ENCODE assay signal across 34 cellular contexts in the genomic region with DNA sequence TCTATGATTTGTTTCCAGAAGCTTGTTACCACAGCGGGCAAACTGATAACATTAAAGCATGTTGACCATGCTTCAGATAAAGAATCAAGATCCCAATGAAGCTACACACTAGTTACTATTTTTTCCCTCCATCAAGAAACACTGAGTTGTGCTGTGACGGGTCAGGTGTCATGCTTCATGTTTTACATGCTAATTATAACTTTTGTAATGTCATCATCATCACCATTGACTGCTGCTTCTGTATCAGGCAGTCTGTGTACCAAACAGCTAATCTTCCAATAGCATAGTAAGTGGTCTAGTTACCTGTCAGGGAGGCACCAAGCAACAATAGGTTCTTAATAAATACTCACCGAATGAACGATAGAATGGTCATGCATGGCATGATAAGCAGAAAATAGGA.
"Had no signal": no experiment of that assay in that cellular context is flagged by ENCODE, and none has a peak within 500 bp of the region (broad histone marks: within the 10 kb centered on the region; RNA-seq: fewer than 3 reads in every experiment).

No MANE protein-coding gene starts in this region.

- H3K9me3 ChIP-seq: ascending aorta, Peyer's patch had no signal

- H3K27me3 Mint-ChIP-seq: activated B cell treated with CpG ODN at 0.5 μM for 24 hours had no signal

- H3K27ac ChIP-seq: ascending aorta, cardiac muscle cell, Peyer's patch, VCaP had no signal

- H3K36me3 Mint-ChIP-seq: activated naive CD8-positive, alpha-beta T cell treated with anti-CD3 and anti-CD28 coated beads for 36 hours had no signal

- H3K4me1 Mint-ChIP-seq: activated B cell treated with CpG ODN at 0.5 μM for 24 hours; activated naive CD8-positive, alpha-beta T cell treated with anti-CD3 and anti-CD28 coated beads for 36 hours; activated T-helper 17 cell treated with anti-CD3 and anti-CD28 coated beads, Interleukin-2, amount 50 U/mL, for 72 hours; central memory CD8-positive, alpha-beta T cell had no signal

- ATAC-seq: activated CD8-positive, alpha-beta T cell treated with anti-CD3 and anti-CD28 coated beads for 36 hours; activated T-cell treated with anti-CD3 and anti-CD28 coated beads, Interleukin-2, amount 50 U/mL, for 72 hours; PC-3 had no signal

- H3K36me3 ChIP-seq: ascending aorta, cardiac muscle cell, Peyer's patch had no signal

- H3K4me3 ChIP-seq: ascending aorta, cardiac muscle cell, K562, Peyer's patch had no signal

- H3K9me3 Mint-ChIP-seq: activated B cell treated with CpG ODN at 0.5 μM for 24 hours; activated CD8-positive, alpha-beta T cell treated with anti-CD3 and anti-CD28 coated beads for 36 hours; activated naive CD8-positive, alpha-beta T cell treated with anti-CD3 and anti-CD28 coated beads for 36 hours; activated T-cell treated with anti-CD3 and anti-CD28 coated beads, Interleukin-2, amount 50 U/mL, for 72 hours; activated T-helper 17 cell treated with anti-CD3 and anti-CD28 coated beads, Interleukin-2, amount 50 U/mL, for 72 hours; central memory CD8-positive, alpha-beta T cell had no signal

- H3K27ac Mint-ChIP-seq: activated B cell treated with CpG ODN at 0.5 μM for 24 hours; activated CD8-positive, alpha-beta T cell treated with anti-CD3 and anti-CD28 coated beads for 36 hours; activated naive CD8-positive, alpha-beta T cell treated with anti-CD3 and anti-CD28 coated beads for 36 hours; activated T-cell treated with anti-CD3 and anti-CD28 coated beads, Interleukin-2, amount 50 U/mL, for 72 hours; activated T-helper 17 cell treated with anti-CD3 and anti-CD28 coated beads, Interleukin-2, amount 50 U/mL, for 72 hours had no signal

- DNase-seq: activated B cell treated with CpG ODN at 0.5 μM for 24 hours; activated CD4-positive, alpha-beta T cell treated with anti-CD3 and anti-CD28 coated beads for 1 hour; activated CD4-positive, alpha-beta T cell treated with anti-CD3 and anti-CD28 coated beads for 48 hours; activated CD8-positive, alpha-beta T cell treated with anti-CD3 and anti-CD28 coated beads for 36 hours; activated effector memory CD4-positive, alpha-beta T cell treated with anti-CD3 and anti-CD28 coated beads, Interleukin-2, amount 50 U/mL, for 16 hours; activated naive CD4-positive, alpha-beta T cell; activated naive CD4-positive, alpha-beta T cell treated with anti-CD3 and anti-CD28 coated beads, Interleukin-2, amount 50 U/mL, for 16 hours; activated naive CD8-positive, alpha-beta T cell treated with anti-CD3 and anti-CD28 coated beads for 36 hours; activated T-cell treated with anti-CD3 and anti-CD28 coated beads, Interleukin-2, amount 50 U/mL, for 1 hour; activated T-cell treated with anti-CD3 and anti-CD28 coated beads, Interleukin-2, amount 50 U/mL, for 72 hours; amniotic stem cell; NCI-H1092 treated with DMSO at 0.1 percent for 48 hours; NCI-H1436; NCI-H187; NCI-H2081; NCI-H226; NCI-H446 treated with DMSO at 0.1 percent for 48 hours; NCI-H524; NCI-H69; NCI-H82; NK-92 treated with Interleukin-12 subunit alpha and Interleukin-12 subunit beta, amount 100 ng/mL, for 24 hours; PC-3; RPMI8226; SW 1271; T-helper 1 cell; T-helper 2 cell; T-helper 9 cell had no signal

- H3K27me3 ChIP-seq: ascending aorta, cardiac muscle cell, Peyer's patch had no signal

- H3K4me3 Mint-ChIP-seq: activated B cell treated with CpG ODN at 0.5 μM for 24 hours; activated CD8-positive, alpha-beta T cell treated with anti-CD3 and anti-CD28 coated beads for 36 hours; activated naive CD8-positive, alpha-beta T cell treated with anti-CD3 and anti-CD28 coated beads for 36 hours; activated T-cell treated with anti-CD3 and anti-CD28 coated beads, Interleukin-2, amount 50 U/mL, for 72 hours; activated T-helper 17 cell treated with anti-CD3 and anti-CD28 coated beads, Interleukin-2, amount 50 U/mL, for 72 hours; central memory CD8-positive, alpha-beta T cell had no signal

- H3K4me1 ChIP-seq: ascending aorta, Peyer's patch had no signal
